Comparison of ENCODE assay signal across 1 cellular context in genomic region chr10:87886635-87887034, GRCh38.
TF ChIP-seq lines count a peak whose summit lies in the region.

No MANE protein-coding gene starts in this region.

TF ChIP-seq in HepG2, 621 proteins besides CTCF, POLR2A, EP300 and RAD21:
- no peak for TF ChIP-seq CENPT (CRISPR knock-in tag; IDR thresholded peaks at IDR 0.05; ENCODE audit: low read depth)
- no peak for TF ChIP-seq ELF3 (CRISPR knock-in tag; IDR thresholded peaks at IDR 0.05)
- TF ChIP-seq ZNF761 (CRISPR knock-in tag; conservative IDR thresholded peaks at IDR 0.05), result no peak
- no peak for TF ChIP-seq ZBTB34 (CRISPR knock-in tag; IDR thresholded peaks at IDR 0.05)
- TF ChIP-seq BCL3 (CRISPR knock-in tag; IDR thresholded peaks at IDR 0.05), result no peak
- TF ChIP-seq FOXJ3 (CRISPR knock-in tag; IDR thresholded peaks at IDR 0.05; ENCODE audit: borderline replicate concordance), result no peak
- TF ChIP-seq ZNF124 (CRISPR knock-in tag; IDR thresholded peaks at IDR 0.05), result no peak
- TF ChIP-seq ZNF329 (CRISPR knock-in tag; IDR thresholded peaks at IDR 0.05; ENCODE audit: low read depth), result no peak
- TF ChIP-seq ZNF564 (CRISPR knock-in tag; IDR thresholded peaks at IDR 0.05), result peak; percentile 99
- TF ChIP-seq MNT (IDR thresholded peaks at IDR 0.05), result peak; percentile 60
- TF ChIP-seq BCLAF1 (IDR thresholded peaks at IDR 0.05), result no peak
